1 cellular context compared by ENCODE assay signal in genomic region chr10:104262055-104262454, GRCh38.
TF ChIP-seq lines count a peak whose summit lies in the region.

No MANE protein-coding gene starts in this region.

TF ChIP-seq in GM23338, 12 proteins besides CTCF, POLR2A, EP300 and RAD21 (continued from another document):
- no peak for TF ChIP-seq ZNF462 (CRISPR knock-in tag; IDR thresholded peaks at IDR 0.05)
- TF ChIP-seq STAT1 (IDR thresholded peaks at IDR 0.05; ENCODE audit: unreplicated experiment): no peak
- TF ChIP-seq, protein P1, sequence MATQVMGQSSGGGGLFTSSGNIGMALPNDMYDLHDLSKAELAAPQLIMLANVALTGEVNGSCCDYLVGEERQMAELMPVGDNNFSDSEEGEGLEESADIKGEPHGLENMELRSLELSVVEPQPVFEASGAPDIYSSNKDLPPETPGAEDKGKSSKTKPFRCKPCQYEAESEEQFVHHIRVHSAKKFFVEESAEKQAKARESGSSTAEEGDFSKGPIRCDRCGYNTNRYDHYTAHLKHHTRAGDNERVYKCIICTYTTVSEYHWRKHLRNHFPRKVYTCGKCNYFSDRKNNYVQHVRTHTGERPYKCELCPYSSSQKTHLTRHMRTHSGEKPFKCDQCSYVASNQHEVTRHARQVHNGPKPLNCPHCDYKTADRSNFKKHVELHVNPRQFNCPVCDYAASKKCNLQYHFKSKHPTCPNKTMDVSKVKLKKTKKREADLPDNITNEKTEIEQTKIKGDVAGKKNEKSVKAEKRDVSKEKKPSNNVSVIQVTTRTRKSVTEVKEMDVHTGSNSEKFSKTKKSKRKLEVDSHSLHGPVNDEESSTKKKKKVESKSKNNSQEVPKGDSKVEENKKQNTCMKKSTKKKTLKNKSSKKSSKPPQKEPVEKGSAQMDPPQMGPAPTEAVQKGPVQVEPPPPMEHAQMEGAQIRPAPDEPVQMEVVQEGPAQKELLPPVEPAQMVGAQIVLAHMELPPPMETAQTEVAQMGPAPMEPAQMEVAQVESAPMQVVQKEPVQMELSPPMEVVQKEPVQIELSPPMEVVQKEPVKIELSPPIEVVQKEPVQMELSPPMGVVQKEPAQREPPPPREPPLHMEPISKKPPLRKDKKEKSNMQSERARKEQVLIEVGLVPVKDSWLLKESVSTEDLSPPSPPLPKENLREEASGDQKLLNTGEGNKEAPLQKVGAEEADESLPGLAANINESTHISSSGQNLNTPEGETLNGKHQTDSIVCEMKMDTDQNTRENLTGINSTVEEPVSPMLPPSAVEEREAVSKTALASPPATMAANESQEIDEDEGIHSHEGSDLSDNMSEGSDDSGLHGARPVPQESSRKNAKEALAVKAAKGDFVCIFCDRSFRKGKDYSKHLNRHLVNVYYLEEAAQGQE (IDR thresholded peaks at IDR 0.05; ENCODE audit: unreplicated experiment): no peak
- no peak for TF ChIP-seq JUNB (IDR thresholded peaks at IDR 0.05; ENCODE audit: unreplicated experiment)
- TF ChIP-seq POLR2AphosphoS5 (IDR thresholded peaks at IDR 0.05; ENCODE audit: low read depth): no peak
